Comparison of ENCODE assay signal across 27 cellular contexts in genomic region chrX:23578079-23578478, GRCh38.
DNase-seq lines count a peak whose midpoint lies in the region; ATAC-seq, FAIRE-seq and TF ChIP-seq lines count a peak whose summit lies in the region.
"Had no signal": no experiment of that assay in that cellular context is flagged by ENCODE, and none has a peak within 500 bp of the region (broad histone marks: within the 10 kb centered on the region; RNA-seq: fewer than 3 reads in every experiment).

No MANE protein-coding gene starts in this region.

- no peak for ATAC-seq in GM18505 (IDR thresholded peaks at IDR 0.05; ENCODE audit: unreplicated experiment)
- ATAC-seq: Panc1; sciatic nerve; stimulated activated effector memory CD8-positive, alpha-beta T cell treated with anti-CD3 and anti-CD28 coated beads, Interleukin-12 subunit alpha, Interleukin-12 subunit beta, amount 100 ng/mL, for 72 hours; upper lobe of right lung had no signal

- TF ChIP-seq POLR2A in GM18505 (IDR thresholded peaks at IDR 0.05; ENCODE audit: borderline replicate concordance, extremely low read depth, insufficient read depth, insufficient read length): no peak

- no peaks in the 10 kb centered on the region for H3K36me3 ChIP-seq in bronchial epithelial cell (ENCODE audit: control insufficient read depth, insufficient read depth, low read length)
- H3K36me3 ChIP-seq: BLaER1, SJSA1, upper lobe of right lung had no signal

- DNase-seq in H4 (ENCODE audit: low spot score) (peak; percentile 4), RKO (ENCODE audit: low spot score) (peak; percentile 29), bronchial epithelial cell (ENCODE audit: low read depth) (peak; percentile 32), iris pigment epithelial cell (ENCODE audit: low read depth) (peak; percentile 16), AG08396 (ENCODE audit: low spot score) (no peak), COLO668 (lab: John Stamatoyannopoulos, UW; ENCODE audit: unreplicated experiment) (no peak), SHP77 treated with DMSO at 0.1 percent for 48 hours (lab: John Stamatoyannopoulos, UW) (no peak)
- DNase-seq: ACHN; activated CD4-positive, alpha-beta memory T cell treated with anti-CD3 and anti-CD28 coated beads for 36 hours; activated CD4-positive, CD25-positive, alpha-beta regulatory T cell; activated CD8-positive, alpha-beta memory T cell treated with anti-CD3 and anti-CD28 coated beads, Interleukin-2, amount 50 U/mL, for 4 hours; activated naive CD4-positive, alpha-beta T cell treated with anti-CD3 and anti-CD28 coated beads for 36 hours; amygdala; Caco-2; DMS79; mesendoderm; MV-4-11; NCI-H510A treated with DMSO at 0.1 percent for 48 hours; stimulated activated CD4-positive, alpha-beta T cell treated with anti-CD3 and anti-CD28 coated beads, Interleukin-4, amount 100 ng/mL, for 24 hours; upper lobe of right lung had no signal

- no peaks in the 10 kb centered on the region for H3K27me3 ChIP-seq in bronchial epithelial cell (ENCODE audit: control insufficient read depth, insufficient read depth, low read length)
- H3K27me3 ChIP-seq: BLaER1, hepatocyte, SJSA1, upper lobe of right lung had no signal

- no peak overlapping the region for H3K4me3 ChIP-seq in bronchial epithelial cell (ENCODE audit: low read depth, low read length)
- H3K4me3 ChIP-seq: BLaER1, hepatocyte, SJSA1, upper lobe of right lung had no signal

- TF ChIP-seq CTCF in bronchial epithelial cell (IDR thresholded peaks at IDR 0.05; ENCODE audit: insufficient read depth, low read length, severe bottlenecking): no peak

- no peak for FAIRE-seq in bronchial epithelial cell (lab: Jason Lieb, UNC)

Comparison
In these comparisons a context has a peak if more than half of its experiments do, and no peak if none do; other contexts are left out.
1. DNase-seq: peak in H4 (single experiment), RKO (single experiment), bronchial epithelial cell (single experiment) and iris pigment epithelial cell (single experiment); none in AG08396 (single experiment), COLO668 (single experiment) and SHP77 treated with DMSO at 0.1 percent for 48 hours (single experiment).